Comparison of ENCODE assay signal across 8 cellular contexts in genomic region chr17:51000835-51001638, GRCh38.
DNase-seq lines count a peak whose midpoint lies in the region; ATAC-seq and FAIRE-seq lines count a peak whose summit lies in the region.

No MANE protein-coding gene starts in this region.

- intact Hi-C loops in Right ventricle myocardium inferior (cut with DNase I): loop anchor here (1.0 kb wide), 2 partner anchors 152 to 165 kb away; partner anchors contain the start of genes NME1 and NME2
- intact Hi-C loops in cardiac septum (cut with DNase I): loop anchor here (2.0 to 10.0 kb wide), 2 partner anchors 124 to 152 kb away; partner anchors contain the start of genes NME1 and SPAG9

- DNase-seq in Right ventricle myocardium inferior (ENCODE audit: missing footprints) (no peak), cardiac septum (ENCODE audit: low spot score) (no peak), NCI-H1092 (lab: John Stamatoyannopoulos, UW) (peak; percentile 51), SHP77 treated with DMSO at 0.1 percent for 48 hours (lab: John Stamatoyannopoulos, UW) (peak; percentile 42), middle frontal gyrus (ENCODE audit: extremely low spot score, low spot score) (peak; percentile 61)

- FAIRE-seq in endometrium (lab: Jason Lieb, UNC): peak; percentile 75

- ATAC-seq in Right ventricle myocardium inferior (peak; percentile 48), HG03342 (IDR thresholded peaks at IDR 0.05; ENCODE audit: unreplicated experiment) (no peak), GM21528 (IDR thresholded peaks at IDR 0.05; ENCODE audit: low FRiP score, unreplicated experiment) (no peak)

Comparison
In these comparisons a context has a peak if more than half of its experiments do, and no peak if none do; other contexts are left out.
1. DNase-seq: peak in NCI-H1092 (single experiment), SHP77 treated with DMSO at 0.1 percent for 48 hours (single experiment) and middle frontal gyrus (single experiment); none in Right ventricle myocardium inferior (single experiment) and cardiac septum (single experiment).